ENCODE assay signal across 30 cellular contexts in genomic region chr1:221350091-221350490, GRCh38.
"Had no signal": no experiment of that assay in that cellular context is flagged by ENCODE, and none has a peak within 500 bp of the region (broad histone marks: within the 10 kb centered on the region; RNA-seq: fewer than 3 reads in every experiment).

No MANE protein-coding gene starts in this region.

- H3K4me3 Mint-ChIP-seq: activated CD8-positive, alpha-beta memory T cell treated with anti-CD3 and anti-CD28 coated beads, Interleukin-2, amount 10 ng/mL, durations not matched to agents 7 days and 5 days; activated naive CD8-positive, alpha-beta T cell treated with anti-CD3 and anti-CD28 coated beads, Interleukin-2, amount 50 U/mL, for 24 hours; activated T-cell treated with anti-CD3 and anti-CD28 coated beads, Interleukin-2, amount 50 U/mL, for 24 hours; activated T-helper 1 cell treated with anti-CD3 and anti-CD28 coated beads, Interleukin-12 subunit alpha, Interleukin-12 subunit beta, Interleukin-2, Interleukin-4 antibody, amounts not matched to agents 30 ng/mL and 10 ng/mL and 1 ng/mL, durations not matched to agents 14 hours and 24 hours and 36 hours; T-cell had no signal

- H3K9me3 ChIP-seq: ascending aorta had no signal

- H3K4me3 ChIP-seq: ascending aorta, cardiac muscle cell, PC-9 had no signal

- H2AFZ ChIP-seq: PC-9 had no signal

- H3K27me3 ChIP-seq: ascending aorta, brain microvascular endothelial cell, cardiac muscle cell had no signal

- H3K27ac ChIP-seq: ascending aorta, brain microvascular endothelial cell, cardiac muscle cell, PC-9 had no signal

- H3K4me1 Mint-ChIP-seq: activated CD8-positive, alpha-beta memory T cell treated with anti-CD3 and anti-CD28 coated beads, Interleukin-2, amount 10 ng/mL, durations not matched to agents 7 days and 5 days; activated naive CD8-positive, alpha-beta T cell treated with anti-CD3 and anti-CD28 coated beads, Interleukin-2, amount 50 U/mL, for 24 hours; T-cell had no signal

- ATAC-seq: activated CD4-positive, CD25-positive, alpha-beta regulatory T cell treated with anti-CD3 and anti-CD28 coated beads, Interleukin-2, amount 50 U/mL, for 24 hours; activated CD8-positive, alpha-beta memory T cell treated with anti-CD3 and anti-CD28 coated beads, Interleukin-2, amount 10 ng/mL, durations not matched to agents 7 days and 5 days; activated naive CD4-positive, alpha-beta T cell treated with anti-CD3 and anti-CD28 coated beads, Interleukin-2, amount 50 U/mL, for 72 hours; activated naive CD8-positive, alpha-beta T cell treated with anti-CD3 and anti-CD28 coated beads, Interleukin-2, amount 50 U/mL, for 24 hours; T-cell had no signal

- H3K4me2 ChIP-seq: PC-9 had no signal

- H3K27me3 Mint-ChIP-seq: activated CD8-positive, alpha-beta memory T cell treated with anti-CD3 and anti-CD28 coated beads, Interleukin-2, amount 10 ng/mL, durations not matched to agents 7 days and 5 days; T-cell had no signal

- H3K9me3 Mint-ChIP-seq: activated naive CD4-positive, alpha-beta T cell treated with anti-CD3 and anti-CD28 coated beads, Interleukin-2, amount 50 U/mL, for 72 hours; activated naive CD8-positive, alpha-beta T cell treated with anti-CD3 and anti-CD28 coated beads, Interleukin-2, amount 50 U/mL, for 24 hours; activated T-cell treated with anti-CD3 and anti-CD28 coated beads, Interleukin-2, amount 50 U/mL, for 24 hours; activated T-helper 1 cell treated with anti-CD3 and anti-CD28 coated beads, Interleukin-12 subunit alpha, Interleukin-12 subunit beta, Interleukin-2, Interleukin-4 antibody, amounts not matched to agents 30 ng/mL and 10 ng/mL and 1 ng/mL, durations not matched to agents 14 hours and 24 hours and 36 hours; T-cell had no signal

- H3K4me1 ChIP-seq: ascending aorta had no signal

- H3K27ac Mint-ChIP-seq: activated CD8-positive, alpha-beta memory T cell treated with anti-CD3 and anti-CD28 coated beads, Interleukin-2, amount 10 ng/mL, durations not matched to agents 7 days and 5 days; activated naive CD4-positive, alpha-beta T cell treated with anti-CD3 and anti-CD28 coated beads, Interleukin-2, amount 50 U/mL, for 72 hours; activated naive CD8-positive, alpha-beta T cell treated with anti-CD3 and anti-CD28 coated beads, Interleukin-2, amount 50 U/mL, for 24 hours; activated T-cell treated with anti-CD3 and anti-CD28 coated beads, Interleukin-2, amount 50 U/mL, for 24 hours; activated T-helper 1 cell treated with anti-CD3 and anti-CD28 coated beads, Interleukin-12 subunit alpha, Interleukin-12 subunit beta, Interleukin-2, Interleukin-4 antibody, amounts not matched to agents 30 ng/mL and 10 ng/mL and 1 ng/mL, durations not matched to agents 14 hours and 24 hours and 36 hours; T-cell had no signal

- H3K36me3 ChIP-seq: ascending aorta, brain microvascular endothelial cell, cardiac muscle cell had no signal

- H3K36me3 Mint-ChIP-seq: activated CD8-positive, alpha-beta memory T cell treated with anti-CD3 and anti-CD28 coated beads, Interleukin-2, amount 10 ng/mL, durations not matched to agents 7 days and 5 days; activated naive CD4-positive, alpha-beta T cell treated with anti-CD3 and anti-CD28 coated beads, Interleukin-2, amount 50 U/mL, for 72 hours; T-cell had no signal

- DNase-seq: activated CD4-positive, alpha-beta T cell treated with anti-CD3 and anti-CD28 coated beads for 48 hours; activated CD4-positive, alpha-beta T cell treated with anti-CD3 and anti-CD28 coated beads, Interleukin-2, amount 50 U/mL, for 48 hours; activated CD8-positive, alpha-beta memory T cell treated with anti-CD3 and anti-CD28 coated beads, Interleukin-2, amount 10 ng/mL, durations not matched to agents 7 days and 5 days; activated effector memory CD4-positive, alpha-beta T cell treated with Interleukin-2 at 50 U/mL for 16 hours; activated naive CD4-positive, alpha-beta T cell; activated naive CD8-positive, alpha-beta T cell treated with anti-CD3 and anti-CD28 coated beads, Interleukin-2, amount 50 U/mL, for 24 hours; activated T-cell treated with anti-CD3 and anti-CD28 coated beads, Interleukin-2, amount 50 U/mL, for 24 hours; amniotic stem cell; brain microvascular endothelial cell; cerebellar nuclear complex; Kasumi-1; KBM-7; NCI-H1105; NCI-H1436; NCI-H1694 treated with DMSO at 0.1 percent for 48 hours; NCI-H2029 treated with DMSO at 0.1 percent for 48 hours; NCI-H345; NCI-H510A treated with DMSO at 0.1 percent for 48 hours; NCI-H69; NK-92 treated with Interleukin-12 subunit alpha and Interleukin-12 subunit beta, amount 100 ng/mL, for 24 hours; PC-9; SIG-M5; T-cell; T-helper 2 cell; T1000 had no signal
